Comparison of ENCODE assay signal across 1 cellular context in the genomic region with DNA sequence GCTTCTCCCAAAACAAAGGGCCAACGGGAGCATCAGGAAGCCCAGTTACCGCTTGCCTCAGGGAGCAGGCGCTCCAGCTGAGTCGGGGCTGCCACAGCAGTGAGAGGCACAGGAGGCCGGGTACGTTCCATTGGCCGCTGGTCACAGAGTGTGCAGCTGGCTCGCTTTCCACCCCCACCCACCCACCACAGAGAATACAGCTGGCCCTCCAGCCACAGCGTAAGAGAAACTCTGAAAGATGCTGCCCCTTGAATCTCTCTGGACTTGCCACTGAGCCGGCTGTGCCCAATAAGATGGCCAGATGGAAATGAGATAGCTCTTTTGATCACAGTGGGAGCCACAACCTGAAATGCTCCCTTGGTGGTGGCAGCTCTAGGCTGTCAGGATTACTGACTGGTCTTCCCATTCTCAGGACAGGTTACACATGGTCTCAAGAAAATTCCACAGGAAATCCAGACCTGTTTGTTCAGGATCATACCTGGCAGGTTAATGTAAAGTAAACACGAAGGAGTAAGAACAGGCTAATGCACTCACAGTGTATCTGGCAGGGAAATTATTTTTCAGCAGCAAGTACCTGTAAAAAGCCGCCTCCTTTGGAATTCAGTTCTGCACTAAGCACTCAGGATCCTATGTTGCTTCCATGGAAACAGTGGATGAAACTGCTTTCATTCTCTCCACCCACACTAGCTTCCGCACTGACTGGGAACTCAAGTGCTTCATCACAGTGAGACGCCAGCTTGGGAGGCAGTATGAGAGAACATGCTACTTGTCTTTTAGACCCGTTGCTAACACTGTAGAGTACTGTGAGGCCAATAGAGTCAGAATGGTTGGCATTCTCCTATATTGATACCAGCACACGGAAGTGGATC.
TF ChIP-seq lines count a peak whose summit lies in the region.

No MANE protein-coding gene starts in this region.

TF ChIP-seq in IMR-90, 13 proteins besides CTCF, POLR2A, EP300 and RAD21:
- no peak for TF ChIP-seq SMC3 (IDR thresholded peaks at IDR 0.05; ENCODE audit: low read depth, low read length)
- TF ChIP-seq, protein P1, sequence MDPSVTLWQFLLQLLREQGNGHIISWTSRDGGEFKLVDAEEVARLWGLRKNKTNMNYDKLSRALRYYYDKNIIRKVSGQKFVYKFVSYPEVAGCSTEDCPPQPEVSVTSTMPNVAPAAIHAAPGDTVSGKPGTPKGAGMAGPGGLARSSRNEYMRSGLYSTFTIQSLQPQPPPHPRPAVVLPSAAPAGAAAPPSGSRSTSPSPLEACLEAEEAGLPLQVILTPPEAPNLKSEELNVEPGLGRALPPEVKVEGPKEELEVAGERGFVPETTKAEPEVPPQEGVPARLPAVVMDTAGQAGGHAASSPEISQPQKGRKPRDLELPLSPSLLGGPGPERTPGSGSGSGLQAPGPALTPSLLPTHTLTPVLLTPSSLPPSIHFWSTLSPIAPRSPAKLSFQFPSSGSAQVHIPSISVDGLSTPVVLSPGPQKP (IDR thresholded peaks at IDR 0.05; ENCODE audit: borderline replicate concordance, low read depth, low read length) = no peak
- TF ChIP-seq BHLHE40 (IDR thresholded peaks at IDR 0.05; ENCODE audit: low read depth, low read length) = no peak
- TF ChIP-seq MAZ (IDR thresholded peaks at IDR 0.05; ENCODE audit: borderline replicate concordance, low read depth, low read length) = no peak
- TF ChIP-seq NFE2L2 (IDR thresholded peaks at IDR 0.05; ENCODE audit: low read depth, low read length) = peak; percentile 31; the same call in 1 of the 2 replicates
- TF ChIP-seq, protein P2, sequence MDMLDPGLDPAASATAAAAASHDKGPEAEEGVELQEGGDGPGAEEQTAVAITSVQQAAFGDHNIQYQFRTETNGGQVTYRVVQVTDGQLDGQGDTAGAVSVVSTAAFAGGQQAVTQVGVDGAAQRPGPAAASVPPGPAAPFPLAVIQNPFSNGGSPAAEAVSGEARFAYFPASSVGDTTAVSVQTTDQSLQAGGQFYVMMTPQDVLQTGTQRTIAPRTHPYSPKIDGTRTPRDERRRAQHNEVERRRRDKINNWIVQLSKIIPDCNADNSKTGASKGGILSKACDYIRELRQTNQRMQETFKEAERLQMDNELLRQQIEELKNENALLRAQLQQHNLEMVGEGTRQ (IDR thresholded peaks at IDR 0.05; ENCODE audit: low read depth, low read length) = no peak
- no peak for TF ChIP-seq MAFK (IDR thresholded peaks at IDR 0.05; ENCODE audit: low read depth, low read length)
- TF ChIP-seq CHD1 (IDR thresholded peaks at IDR 0.05; ENCODE audit: low read depth, low read length) = no peak
- no peak for TF ChIP-seq RCOR1 (IDR thresholded peaks at IDR 0.05; ENCODE audit: insufficient replicate concordance, low read length)
